In genomic region chr2:226684563-226684959, GRCh38 we compare ENCODE assay signal across 16 cellular contexts.
A peak's percentile ranks its signal among the peaks of the same experiment; 100 is the strongest.
DNase-seq lines count a peak whose midpoint lies in the region; ATAC-seq and TF ChIP-seq lines count a peak whose summit lies in the region.
"Had no signal": no experiment of that assay in that cellular context is flagged by ENCODE, and none has a peak within 500 bp of the region (broad histone marks: within the 10 kb centered on the region; RNA-seq: fewer than 3 reads in every experiment).

No MANE protein-coding gene starts in this region.

- no peak for TF ChIP-seq EP300 in neural cell (conservative IDR thresholded peaks at IDR 0.05; ENCODE audit: poor library complexity, severe bottlenecking)

- H3K4me3 ChIP-seq in neural cell (ENCODE audit: low read length) (no peak overlapping the region), upper lobe of right lung (no peak overlapping the region)
- H3K4me3 ChIP-seq: HAP-1 had no signal

- H3K27ac ChIP-seq in foreskin keratinocyte = peak overlapping the region; percentile 4
- H3K27ac ChIP-seq in neural cell (ENCODE audit: low read length) = no peak overlapping the region
- no peak overlapping the region for H3K27ac ChIP-seq in upper lobe of right lung

- H3K4me1 ChIP-seq in foreskin keratinocyte (peaks cover 17% of the 10 kb centered on the region), upper lobe of right lung (no peaks in the 10 kb centered on the region)
- H3K4me1 ChIP-seq: HAP-1 had no signal

- H3K9ac ChIP-seq in neural cell (ENCODE audit: low read length) = no peak overlapping the region

- no peaks in the 10 kb centered on the region for H4K20me1 ChIP-seq in neural cell (ENCODE audit: insufficient read depth)

- no peaks in the 10 kb centered on the region for H3K9me2 ChIP-seq in neural cell (ENCODE audit: insufficient read depth, low read length)

- DNase-seq in OCI-M1 (lab: John Stamatoyannopoulos, UW) = peak; percentile 29
- no peak for DNase-seq in foreskin keratinocyte
- no peak for DNase-seq in upper lobe of right lung
- no peak for DNase-seq in NCI-H2107 treated with DMSO at 0.1 percent for 48 hours (lab: John Stamatoyannopoulos, UW; ENCODE audit: unreplicated experiment)
- no peak for DNase-seq in NCI-H1092 treated with DMSO at 0.1 percent for 48 hours (lab: John Stamatoyannopoulos, UW)
- DNase-seq: C1 segment of cervical spinal cord; Calu3; CD4-positive, alpha-beta memory T cell; COR-L47; DMS53; DMS79 treated with DMSO at 0.1 percent for 48 hours; GF-D8; GOT3 had no signal

- H3K36me3 ChIP-seq in neural cell (ENCODE audit: insufficient read depth, low read length) = no peaks in the 10 kb centered on the region
- H3K36me3 ChIP-seq in upper lobe of right lung = no peaks in the 10 kb centered on the region
- H3K36me3 ChIP-seq: HAP-1 had no signal

- TF ChIP-seq RAD21 in neural cell (conservative IDR thresholded peaks at IDR 0.05) = no peak

- H3K9me3 ChIP-seq in neural cell (ENCODE audit: low read length) (no peaks in the 10 kb centered on the region), upper lobe of right lung (no peaks in the 10 kb centered on the region)
- H3K9me3 ChIP-seq: HAP-1 had no signal

- no peaks in the 10 kb centered on the region for H3K79me2 ChIP-seq in neural cell (replicated peaks; ENCODE audit: insufficient read depth, low read length)

- H3F3A ChIP-seq in neural cell (ENCODE audit: insufficient read depth, low read length, poor library complexity, severe bottlenecking) = no peaks in the 10 kb centered on the region

- no peak for TF ChIP-seq CTCF in foreskin keratinocyte (conservative IDR thresholded peaks at IDR 0.05)
- TF ChIP-seq CTCF in neural cell (IDR thresholded peaks at IDR 0.05; ENCODE audit: poor library complexity, severe bottlenecking) = no peak
- TF ChIP-seq CTCF in upper lobe of right lung (IDR thresholded peaks at IDR 0.05) = no peak

- no peak overlapping the region for H3K4me2 ChIP-seq in neural cell (ENCODE audit: low read length)

- ATAC-seq in foreskin keratinocyte (no peak), SK-N-SH treated with all-trans-retinoic acid at 6 μM for 48 hours (no peak), upper lobe of right lung (no peak)

- intact Hi-C loops in upper lobe of right lung (cut with DNase I) = no loop called here

- H3K27me3 ChIP-seq in foreskin keratinocyte = no peaks in the 10 kb centered on the region
- H3K27me3 ChIP-seq in neural cell (ENCODE audit: insufficient read depth, low read depth, low read length) = no peaks in the 10 kb centered on the region
- no peaks in the 10 kb centered on the region for H3K27me3 ChIP-seq in upper lobe of right lung

- no peak overlapping the region for H2AFZ ChIP-seq in neural cell (ENCODE audit: low read depth, low read length)

TF ChIP-seq in neural cell, 6 proteins besides CTCF, POLR2A, EP300 and RAD21:
- TF ChIP-seq SMC3 (conservative IDR thresholded peaks at IDR 0.05; ENCODE audit: poor library complexity) (no peak), POLR2AphosphoS5 (IDR thresholded peaks at IDR 0.05) (peak; percentile 41)
TF ChIP-seq in neural cell: peak in this region for 1.

TF ChIP-seq in SK-N-SH treated with all-trans-retinoic acid at 6 μM for 48 hours, 23 proteins besides CTCF, POLR2A, EP300 and RAD21 (continues in another document):
- TF ChIP-seq ESRRG (CRISPR knock-in tag; IDR thresholded peaks at IDR 0.05) (no peak), CREB5 (CRISPR knock-in tag; IDR thresholded peaks at IDR 0.05; ENCODE audit: low read depth) (no peak), CSDC2 (CRISPR knock-in tag; IDR thresholded peaks at IDR 0.05) (no peak), ISL1 (CRISPR knock-in tag; IDR thresholded peaks at IDR 0.05) (no peak), ZFP30 (CRISPR knock-in tag; IDR thresholded peaks at IDR 0.05) (no peak), ZNF8 (CRISPR knock-in tag; IDR thresholded peaks at IDR 0.05) (no peak), PATZ1 (CRISPR knock-in tag; IDR thresholded peaks at IDR 0.05; ENCODE audit: borderline replicate concordance) (no peak), ZNF565 (CRISPR knock-in tag; conservative IDR thresholded peaks at IDR 0.05; ENCODE audit: low read depth) (no peak), TSHZ2 (CRISPR knock-in tag; IDR thresholded peaks at IDR 0.05) (no peak), POU6F1 (CRISPR knock-in tag; IDR thresholded peaks at IDR 0.05; ENCODE audit: borderline replicate concordance, low read depth) (no peak), TOX (CRISPR knock-in tag; IDR thresholded peaks at IDR 0.05; ENCODE audit: borderline replicate concordance) (no peak), PPARA (CRISPR knock-in tag; IDR thresholded peaks at IDR 0.05; ENCODE audit: borderline replicate concordance) (no peak), GLIS3 (CRISPR knock-in tag; IDR thresholded peaks at IDR 0.05) (no peak), ARNTL (CRISPR knock-in tag; IDR thresholded peaks at IDR 0.05; ENCODE audit: borderline replicate concordance, low read depth) (no peak), OSR1 (CRISPR knock-in tag; IDR thresholded peaks at IDR 0.05) (no peak)
